In genomic region chr5:5886812-5887486, GRCh38 we compare ENCODE assay signal across 8 cellular contexts.
DNase-seq lines count a peak whose midpoint lies in the region; ATAC-seq and TF ChIP-seq lines count a peak whose summit lies in the region.

No MANE protein-coding gene starts in this region.

- intact Hi-C loops in CD4-positive, alpha-beta T cell (cut with DNase I, micrococcal nuclease): no loop called here
- intact Hi-C loops in ascending aorta (cut with DNase I): loop anchor here (10.0 kb wide), 1 partner anchor 392 kb away; no protein-coding TSS in a partner anchor

- H3K4me1 ChIP-seq in tibial nerve: no peaks in the 10 kb centered on the region
- H3K4me1 ChIP-seq in ascending aorta: no peaks in the 10 kb centered on the region
- no peaks in the 10 kb centered on the region for H3K4me1 ChIP-seq in BE2C

- CTCF ChIA-PET in CD4-positive, alpha-beta T cell (lab: Charles Lee): interaction anchor here (1.3 kb wide), 1 partner anchor 36 kb away, joined by 3 read pairs; no protein-coding TSS in a partner anchor
- CTCF ChIA-PET in activated CD4-positive, alpha-beta T cell treated with anti-CD3 and anti-CD28 coated beads, Interleukin-2, amount 10 ng/mL, durations not matched to agents 7 days and 5 days (lab: Charles Lee): no interaction called here

- no peak overlapping the region for H3K4me3 Mint-ChIP-seq in CD4-positive, alpha-beta T cell
- no peak overlapping the region for H3K4me3 Mint-ChIP-seq in activated CD4-positive, alpha-beta T cell treated with anti-CD3 and anti-CD28 coated beads, Interleukin-2, amount 10 ng/mL, durations not matched to agents 7 days and 5 days

- no peak for TF ChIP-seq EP300 in tibial nerve (IDR thresholded peaks at IDR 0.05)

- TF ChIP-seq POLR2A in tibial nerve (IDR thresholded peaks at IDR 0.05): no peak

- no peaks in the 10 kb centered on the region for H3K9me3 ChIP-seq in CD4-positive, alpha-beta T cell (ENCODE audit: control insufficient read depth, low read length)
- H3K9me3 ChIP-seq in tibial nerve: no peaks in the 10 kb centered on the region
- no peaks in the 10 kb centered on the region for H3K9me3 ChIP-seq in ascending aorta
- no peaks in the 10 kb centered on the region for H3K9me3 ChIP-seq in BE2C

- 30 to 31% methylated on average over 20 to 33 of the region's 42 CpGs for WGBS in tibial nerve, 2 donors

- no peaks in the 10 kb centered on the region for H3K4me1 Mint-ChIP-seq in CD4-positive, alpha-beta T cell (ENCODE audit: low read depth)
- H3K4me1 Mint-ChIP-seq in activated CD4-positive, alpha-beta T cell treated with anti-CD3 and anti-CD28 coated beads, Interleukin-2, amount 10 ng/mL, durations not matched to agents 7 days and 5 days: no peaks in the 10 kb centered on the region

- peak; percentile 39 for ATAC-seq in CD4-positive, alpha-beta T cell (ENCODE audit: poor library complexity)
- ATAC-seq in GM19328 (IDR thresholded peaks at IDR 0.05; ENCODE audit: unreplicated experiment): peak; percentile 81

- peaks cover 14% of the 10 kb centered on the region for H3K27me3 Mint-ChIP-seq in CD4-positive, alpha-beta T cell
- no peaks in the 10 kb centered on the region for H3K27me3 Mint-ChIP-seq in activated CD4-positive, alpha-beta T cell treated with anti-CD3 and anti-CD28 coated beads, Interleukin-2, amount 10 ng/mL, durations not matched to agents 7 days and 5 days

- no peaks in the 10 kb centered on the region for H3K36me3 Mint-ChIP-seq in CD4-positive, alpha-beta T cell (ENCODE audit: low read depth)
- no peaks in the 10 kb centered on the region for H3K36me3 Mint-ChIP-seq in activated CD4-positive, alpha-beta T cell treated with anti-CD3 and anti-CD28 coated beads, Interleukin-2, amount 10 ng/mL, durations not matched to agents 7 days and 5 days (ENCODE audit: low read depth)

- POLR2A ChIA-PET in CD4-positive, alpha-beta T cell (lab: Charles Lee): no interaction called here
- POLR2A ChIA-PET in activated CD4-positive, alpha-beta T cell treated with anti-CD3 and anti-CD28 coated beads, Interleukin-2, amount 10 ng/mL, durations not matched to agents 7 days and 5 days (lab: Charles Lee): no interaction called here

- TF ChIP-seq CTCF in CD4-positive, alpha-beta T cell (IDR thresholded peaks at IDR 0.05): no peak
- TF ChIP-seq CTCF in tibial nerve (IDR thresholded peaks at IDR 0.05) (peak in 3 of 5 experiments; percentile 35 to 50 (median 36)), ascending aorta (IDR thresholded peaks at IDR 0.05) (peak in 1 of 3 experiments; percentile 18), BE2C (IDR thresholded peaks at IDR 0.05; ENCODE audit: low read depth, low read length) (no peak)

- H3K27me3 ChIP-seq in CD4-positive, alpha-beta T cell (ENCODE audit: control insufficient read depth, insufficient read depth, low read length): peaks cover 7% of the 10 kb centered on the region
- H3K27me3 ChIP-seq in tibial nerve (peaks cover 0 to 4% of the 10 kb centered on the region in 2 donors), ascending aorta (no peaks in the 10 kb centered on the region), BE2C (no peaks in the 10 kb centered on the region)

- H3K36me3 ChIP-seq in tibial nerve: no peaks in the 10 kb centered on the region
- no peaks in the 10 kb centered on the region for H3K36me3 ChIP-seq in ascending aorta
- H3K36me3 ChIP-seq in BE2C: no peaks in the 10 kb centered on the region

- no peak overlapping the region for H3K27ac Mint-ChIP-seq in CD4-positive, alpha-beta T cell
- H3K27ac Mint-ChIP-seq in activated CD4-positive, alpha-beta T cell treated with anti-CD3 and anti-CD28 coated beads, Interleukin-2, amount 10 ng/mL, durations not matched to agents 7 days and 5 days: no peak overlapping the region

- H3K27ac ChIP-seq in CD4-positive, alpha-beta T cell (ENCODE audit: low read depth, low read length): no peak overlapping the region
- H3K27ac ChIP-seq in tibial nerve (no peak overlapping the region), ascending aorta (no peak overlapping the region)

- H3K9me3 Mint-ChIP-seq in CD4-positive, alpha-beta T cell: no peaks in the 10 kb centered on the region
- H3K9me3 Mint-ChIP-seq in activated CD4-positive, alpha-beta T cell treated with anti-CD3 and anti-CD28 coated beads, Interleukin-2, amount 10 ng/mL, durations not matched to agents 7 days and 5 days: no peaks in the 10 kb centered on the region

- peak in 7 of 10 experiments; percentile 4 to 39 (median 6) for DNase-seq in CD4-positive, alpha-beta T cell
- DNase-seq in HPDE6-E6E7 (ENCODE audit: extremely low spot score): peak; percentile 4
- DNase-seq in activated CD4-positive, alpha-beta T cell treated with anti-CD3 and anti-CD28 coated beads, Interleukin-2, amount 10 ng/mL, durations not matched to agents 7 days and 5 days: peak; percentile 56
- peak; percentile 86 for DNase-seq in iPS-NIHi7 (ENCODE audit: extremely low spot score)
- no peak for DNase-seq in tibial nerve (ENCODE audit: low spot score in 2 of 2)
- DNase-seq in ascending aorta (ENCODE audit: low spot score in 2 of 2): no peak
- no peak for DNase-seq in BE2C

- H3K4me3 ChIP-seq in tibial nerve (no peak overlapping the region), ascending aorta (no peak overlapping the region), BE2C (ENCODE audit: low read depth, low read length) (no peak overlapping the region)

Comparison
In these comparisons a context has a peak if more than half of its experiments do, and no peak if none do; other contexts are left out.
1. DNase-seq: peak in CD4-positive, alpha-beta T cell (7 of 10), HPDE6-E6E7 (single experiment), activated CD4-positive, alpha-beta T cell treated with anti-CD3 and anti-CD28 coated beads, Interleukin-2, amount 10 ng/mL, durations not matched to agents 7 days and 5 days (single experiment) and iPS-NIHi7 (single experiment); none in tibial nerve (0 of 2), ascending aorta (0 of 2) and BE2C (single experiment).
2. CTCF ChIP-seq: peak in tibial nerve (3 of 5); none in CD4-positive, alpha-beta T cell (single experiment) and BE2C (single experiment).